ENCODE assay signal across 1 cellular context in the genomic region with DNA sequence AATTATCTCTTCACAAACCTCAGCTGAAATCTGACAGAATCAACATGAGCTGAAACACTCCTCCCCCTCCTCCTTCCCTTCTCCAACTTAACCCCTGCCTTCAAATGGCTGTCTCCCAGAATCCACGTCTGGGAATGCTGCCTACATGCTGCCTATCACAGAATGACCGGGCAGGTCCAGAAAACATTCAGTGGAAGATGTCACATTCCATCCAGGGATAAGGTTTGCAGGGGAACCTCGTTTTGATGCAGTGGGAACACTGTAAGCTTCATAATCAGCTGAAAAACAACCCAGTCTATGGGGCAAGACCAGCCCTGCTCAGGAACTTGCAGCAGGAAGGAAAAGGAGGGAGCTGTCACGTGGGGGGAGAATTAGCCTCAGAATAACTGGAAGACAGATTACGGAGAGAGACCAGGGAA.
TF ChIP-seq lines count a peak whose summit lies in the region.

No MANE protein-coding gene starts in this region.

TF ChIP-seq in SK-N-SH, 30 proteins besides CTCF, POLR2A, EP300 and RAD21 (continued from another document):
- TF ChIP-seq, protein P1, sequence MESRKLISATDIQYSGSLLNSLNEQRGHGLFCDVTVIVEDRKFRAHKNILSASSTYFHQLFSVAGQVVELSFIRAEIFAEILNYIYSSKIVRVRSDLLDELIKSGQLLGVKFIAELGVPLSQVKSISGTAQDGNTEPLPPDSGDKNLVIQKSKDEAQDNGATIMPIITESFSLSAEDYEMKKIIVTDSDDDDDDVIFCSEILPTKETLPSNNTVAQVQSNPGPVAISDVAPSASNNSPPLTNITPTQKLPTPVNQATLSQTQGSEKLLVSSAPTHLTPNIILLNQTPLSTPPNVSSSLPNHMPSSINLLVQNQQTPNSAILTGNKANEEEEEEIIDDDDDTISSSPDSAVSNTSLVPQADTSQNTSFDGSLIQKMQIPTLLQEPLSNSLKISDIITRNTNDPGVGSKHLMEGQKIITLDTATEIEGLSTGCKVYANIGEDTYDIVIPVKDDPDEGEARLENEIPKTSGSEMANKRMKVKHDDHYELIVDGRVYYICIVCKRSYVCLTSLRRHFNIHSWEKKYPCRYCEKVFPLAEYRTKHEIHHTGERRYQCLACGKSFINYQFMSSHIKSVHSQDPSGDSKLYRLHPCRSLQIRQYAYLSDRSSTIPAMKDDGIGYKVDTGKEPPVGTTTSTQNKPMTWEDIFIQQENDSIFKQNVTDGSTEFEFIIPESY (IDR thresholded peaks at IDR 0.05; ENCODE audit: borderline replicate concordance, low read depth), result no peak
- TF ChIP-seq TEAD4 (IDR thresholded peaks at IDR 0.05; ENCODE audit: borderline replicate concordance, insufficient read depth), result no peak
